Comparison of ENCODE assay signal across 1 cellular context in the genomic region with DNA sequence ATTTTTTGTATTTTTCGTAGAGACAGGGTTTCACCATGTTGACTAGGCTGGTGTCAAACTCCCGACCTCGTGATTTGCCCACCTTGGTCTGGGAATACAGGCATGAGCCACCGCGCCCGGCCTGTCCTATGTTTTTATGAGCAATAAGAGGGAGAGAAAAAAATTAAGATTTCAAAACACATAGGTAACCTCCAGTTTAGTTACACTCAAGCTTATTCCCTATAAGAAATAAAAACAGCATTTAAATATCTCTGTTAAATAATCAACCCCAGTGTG.
TF ChIP-seq lines count a peak whose summit lies in the region.

No MANE protein-coding gene starts in this region.

TF ChIP-seq in HepG2, 621 proteins besides CTCF, POLR2A, EP300 and RAD21:
- TF ChIP-seq CHCHD3 (CRISPR knock-in tag; IDR thresholded peaks at IDR 0.05), result no peak
- no peak for TF ChIP-seq ZNF547 (CRISPR knock-in tag; IDR thresholded peaks at IDR 0.05)
- TF ChIP-seq ZNF10 (CRISPR knock-in tag; IDR thresholded peaks at IDR 0.05; ENCODE audit: borderline replicate concordance, low read depth), result no peak
- no peak for TF ChIP-seq NR3C1 (CRISPR knock-in tag; IDR thresholded peaks at IDR 0.05)
- TF ChIP-seq, protein P1, sequence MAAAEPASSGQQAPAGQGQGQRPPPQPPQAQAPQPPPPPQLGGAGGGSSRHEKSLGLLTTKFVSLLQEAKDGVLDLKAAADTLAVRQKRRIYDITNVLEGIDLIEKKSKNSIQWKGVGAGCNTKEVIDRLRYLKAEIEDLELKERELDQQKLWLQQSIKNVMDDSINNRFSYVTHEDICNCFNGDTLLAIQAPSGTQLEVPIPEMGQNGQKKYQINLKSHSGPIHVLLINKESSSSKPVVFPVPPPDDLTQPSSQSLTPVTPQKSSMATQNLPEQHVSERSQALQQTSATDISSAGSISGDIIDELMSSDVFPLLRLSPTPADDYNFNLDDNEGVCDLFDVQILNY (CRISPR knock-in tag; conservative IDR thresholded peaks at IDR 0.05), result no peak
- TF ChIP-seq IRF2 (CRISPR knock-in tag; IDR thresholded peaks at IDR 0.05), result no peak
- no peak for TF ChIP-seq GABPA (IDR thresholded peaks at IDR 0.05; ENCODE audit: low read depth, low read length)
- TF ChIP-seq GABPA (CRISPR knock-in tag; IDR thresholded peaks at IDR 0.05; ENCODE audit: low read depth), result no peak
- no peak for TF ChIP-seq CCAR2 (optimal IDR thresholded peaks at IDR 0.05; ENCODE audit: low read depth, low read length)
- no peak for TF ChIP-seq ZNF510 (CRISPR knock-in tag; IDR thresholded peaks at IDR 0.05; ENCODE audit: low read depth)
- TF ChIP-seq, protein P2, sequence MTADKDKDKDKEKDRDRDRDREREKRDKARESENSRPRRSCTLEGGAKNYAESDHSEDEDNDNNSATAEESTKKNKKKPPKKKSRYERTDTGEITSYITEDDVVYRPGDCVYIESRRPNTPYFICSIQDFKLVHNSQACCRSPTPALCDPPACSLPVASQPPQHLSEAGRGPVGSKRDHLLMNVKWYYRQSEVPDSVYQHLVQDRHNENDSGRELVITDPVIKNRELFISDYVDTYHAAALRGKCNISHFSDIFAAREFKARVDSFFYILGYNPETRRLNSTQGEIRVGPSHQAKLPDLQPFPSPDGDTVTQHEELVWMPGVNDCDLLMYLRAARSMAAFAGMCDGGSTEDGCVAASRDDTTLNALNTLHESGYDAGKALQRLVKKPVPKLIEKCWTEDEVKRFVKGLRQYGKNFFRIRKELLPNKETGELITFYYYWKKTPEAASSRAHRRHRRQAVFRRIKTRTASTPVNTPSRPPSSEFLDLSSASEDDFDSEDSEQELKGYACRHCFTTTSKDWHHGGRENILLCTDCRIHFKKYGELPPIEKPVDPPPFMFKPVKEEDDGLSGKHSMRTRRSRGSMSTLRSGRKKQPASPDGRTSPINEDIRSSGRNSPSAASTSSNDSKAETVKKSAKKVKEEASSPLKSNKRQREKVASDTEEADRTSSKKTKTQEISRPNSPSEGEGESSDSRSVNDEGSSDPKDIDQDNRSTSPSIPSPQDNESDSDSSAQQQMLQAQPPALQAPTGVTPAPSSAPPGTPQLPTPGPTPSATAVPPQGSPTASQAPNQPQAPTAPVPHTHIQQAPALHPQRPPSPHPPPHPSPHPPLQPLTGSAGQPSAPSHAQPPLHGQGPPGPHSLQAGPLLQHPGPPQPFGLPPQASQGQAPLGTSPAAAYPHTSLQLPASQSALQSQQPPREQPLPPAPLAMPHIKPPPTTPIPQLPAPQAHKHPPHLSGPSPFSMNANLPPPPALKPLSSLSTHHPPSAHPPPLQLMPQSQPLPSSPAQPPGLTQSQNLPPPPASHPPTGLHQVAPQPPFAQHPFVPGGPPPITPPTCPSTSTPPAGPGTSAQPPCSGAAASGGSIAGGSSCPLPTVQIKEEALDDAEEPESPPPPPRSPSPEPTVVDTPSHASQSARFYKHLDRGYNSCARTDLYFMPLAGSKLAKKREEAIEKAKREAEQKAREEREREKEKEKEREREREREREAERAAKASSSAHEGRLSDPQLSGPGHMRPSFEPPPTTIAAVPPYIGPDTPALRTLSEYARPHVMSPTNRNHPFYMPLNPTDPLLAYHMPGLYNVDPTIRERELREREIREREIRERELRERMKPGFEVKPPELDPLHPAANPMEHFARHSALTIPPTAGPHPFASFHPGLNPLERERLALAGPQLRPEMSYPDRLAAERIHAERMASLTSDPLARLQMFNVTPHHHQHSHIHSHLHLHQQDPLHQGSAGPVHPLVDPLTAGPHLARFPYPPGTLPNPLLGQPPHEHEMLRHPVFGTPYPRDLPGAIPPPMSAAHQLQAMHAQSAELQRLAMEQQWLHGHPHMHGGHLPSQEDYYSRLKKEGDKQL (CRISPR knock-in tag; IDR thresholded peaks at IDR 0.05; ENCODE audit: low read depth), result no peak
- TF ChIP-seq, protein P3, sequence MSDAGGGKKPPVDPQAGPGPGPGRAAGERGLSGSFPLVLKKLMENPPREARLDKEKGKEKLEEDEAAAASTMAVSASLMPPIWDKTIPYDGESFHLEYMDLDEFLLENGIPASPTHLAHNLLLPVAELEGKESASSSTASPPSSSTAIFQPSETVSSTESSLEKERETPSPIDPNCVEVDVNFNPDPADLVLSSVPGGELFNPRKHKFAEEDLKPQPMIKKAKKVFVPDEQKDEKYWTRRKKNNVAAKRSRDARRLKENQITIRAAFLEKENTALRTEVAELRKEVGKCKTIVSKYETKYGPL (CRISPR knock-in tag; IDR thresholded peaks at IDR 0.05), result no peak
- TF ChIP-seq CEBPB (IDR thresholded peaks at IDR 0.05; ENCODE audit: borderline replicate concordance, low read depth, low read length), result no peak
- TF ChIP-seq, protein P4, sequence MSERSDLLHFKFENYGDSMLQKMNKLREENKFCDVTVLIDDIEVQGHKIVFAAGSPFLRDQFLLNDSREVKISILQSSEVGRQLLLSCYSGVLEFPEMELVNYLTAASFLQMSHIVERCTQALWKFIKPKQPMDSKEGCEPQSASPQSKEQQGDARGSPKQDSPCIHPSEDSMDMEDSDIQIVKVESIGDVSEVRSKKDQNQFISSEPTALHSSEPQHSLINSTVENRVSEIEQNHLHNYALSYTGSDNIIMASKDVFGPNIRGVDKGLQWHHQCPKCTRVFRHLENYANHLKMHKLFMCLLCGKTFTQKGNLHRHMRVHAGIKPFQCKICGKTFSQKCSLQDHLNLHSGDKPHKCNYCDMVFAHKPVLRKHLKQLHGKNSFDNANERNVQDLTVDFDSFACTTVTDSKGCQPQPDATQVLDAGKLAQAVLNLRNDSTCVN (CRISPR knock-in tag; IDR thresholded peaks at IDR 0.05; ENCODE audit: borderline replicate concordance), result no peak
- TF ChIP-seq, protein P5, sequence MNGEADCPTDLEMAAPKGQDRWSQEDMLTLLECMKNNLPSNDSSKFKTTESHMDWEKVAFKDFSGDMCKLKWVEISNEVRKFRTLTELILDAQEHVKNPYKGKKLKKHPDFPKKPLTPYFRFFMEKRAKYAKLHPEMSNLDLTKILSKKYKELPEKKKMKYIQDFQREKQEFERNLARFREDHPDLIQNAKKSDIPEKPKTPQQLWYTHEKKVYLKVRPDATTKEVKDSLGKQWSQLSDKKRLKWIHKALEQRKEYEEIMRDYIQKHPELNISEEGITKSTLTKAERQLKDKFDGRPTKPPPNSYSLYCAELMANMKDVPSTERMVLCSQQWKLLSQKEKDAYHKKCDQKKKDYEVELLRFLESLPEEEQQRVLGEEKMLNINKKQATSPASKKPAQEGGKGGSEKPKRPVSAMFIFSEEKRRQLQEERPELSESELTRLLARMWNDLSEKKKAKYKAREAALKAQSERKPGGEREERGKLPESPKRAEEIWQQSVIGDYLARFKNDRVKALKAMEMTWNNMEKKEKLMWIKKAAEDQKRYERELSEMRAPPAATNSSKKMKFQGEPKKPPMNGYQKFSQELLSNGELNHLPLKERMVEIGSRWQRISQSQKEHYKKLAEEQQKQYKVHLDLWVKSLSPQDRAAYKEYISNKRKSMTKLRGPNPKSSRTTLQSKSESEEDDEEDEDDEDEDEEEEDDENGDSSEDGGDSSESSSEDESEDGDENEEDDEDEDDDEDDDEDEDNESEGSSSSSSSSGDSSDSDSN (CRISPR knock-in tag; IDR thresholded peaks at IDR 0.05), result no peak
- no peak for TF ChIP-seq NR2F1 (CRISPR knock-in tag; IDR thresholded peaks at IDR 0.05)
- no peak for TF ChIP-seq FOXK2 (IDR thresholded peaks at IDR 0.05)
- no peak for TF ChIP-seq ZNF569 (CRISPR knock-in tag; IDR thresholded peaks at IDR 0.05; ENCODE audit: borderline replicate concordance)
TF ChIP-seq in HepG2: peak in this region for 0.
